24 cellular contexts compared by ENCODE assay signal in the genomic region with DNA sequence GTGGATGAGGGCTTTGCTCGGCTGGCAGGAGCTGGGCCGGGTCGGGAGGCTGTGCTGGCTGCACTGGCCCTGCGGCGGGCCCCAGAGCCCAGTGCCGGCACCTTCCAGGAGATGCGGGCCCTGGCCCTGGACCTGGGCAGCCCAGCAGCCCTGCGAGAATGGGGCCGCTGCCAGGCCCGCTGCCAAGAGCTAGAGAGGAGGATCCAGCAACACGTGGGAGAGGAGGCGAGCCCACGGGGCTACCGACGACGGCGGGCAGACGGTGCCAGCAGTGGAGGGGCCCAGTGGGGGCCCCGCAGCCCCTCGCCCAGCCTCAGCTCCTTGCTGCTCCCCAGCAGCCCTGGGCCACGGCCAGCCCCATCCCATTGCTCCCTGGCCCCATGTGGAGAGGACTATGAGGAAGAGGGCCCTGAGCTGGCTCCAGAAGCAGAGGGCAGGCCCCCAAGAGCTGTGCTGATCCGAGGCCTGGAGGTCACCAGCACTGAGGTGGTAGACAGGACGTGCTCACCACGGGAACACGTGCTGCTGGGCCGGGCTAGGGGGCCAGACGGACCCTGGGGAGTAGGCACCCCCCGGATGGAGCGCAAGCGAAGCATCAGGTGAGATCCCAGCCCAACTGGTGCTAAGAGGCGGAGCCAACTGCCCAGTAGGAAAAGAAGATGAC. TPM values are rescaled to one million over a fixed set of nuclear protein-coding genes. Genes with fewer than 3 reads are reported as not detected.
"Had no signal": no experiment of that assay in that cellular context is flagged by ENCODE, and none has a peak within 500 bp of the region (broad histone marks: within the 10 kb centered on the region; RNA-seq: fewer than 3 reads in every experiment).

No MANE protein-coding gene starts in this region.

- DNase-seq: effector CD8-positive, alpha-beta T cell; foreskin melanocyte; kidney; left cardiac atrium; left ventricle myocardium inferior; lower lobe of right lung; psoas muscle; retina; stimulated activated CD4-positive, alpha-beta T cell treated with anti-CD3 and anti-CD28 coated beads, Interleukin-2, amount 100 ng/mL, for 24 hours; stimulated activated CD4-positive, alpha-beta T cell treated with anti-CD3 and anti-CD28 coated beads, Interleukin-4, amount 100 ng/mL, for 4 hours; stimulated activated naive B cell treated with anti-CD40 and anti-IgM and Interleukin-4, amounts not matched to agents 10 μg/mL and 1 μg/mL and 100 μg/mL, for 72 hours; uterus had no signal

- H3K4me1 ChIP-seq: psoas muscle, uterus had no signal

- H3K4me2 ChIP-seq: hepatocyte had no signal

- H2AFZ ChIP-seq: hepatocyte had no signal

- H3K36me3 Mint-ChIP-seq: memory B cell; natural killer cell treated with Interleukin-12 subunit alpha and Interleukin-12 subunit beta and Interleukin-15 and Interleukin-18, amount 100 ng/mL, for 72 hours had no signal

- H3K4me1 Mint-ChIP-seq: mesothelial cell of epicardium had no signal

- H3K27ac ChIP-seq: coronary artery, hepatocyte, left ventricle myocardium inferior, lower lobe of right lung, psoas muscle, upper lobe of left lung, uterus had no signal

- H3K4me3 Mint-ChIP-seq: memory B cell; mesothelial cell of epicardium; natural killer cell treated with Interleukin-12 subunit alpha and Interleukin-12 subunit beta and Interleukin-15 and Interleukin-18, amount 100 ng/mL, for 72 hours; stimulated activated naive B cell treated with anti-CD40 and anti-IgM and Interleukin-4, amounts not matched to agents 10 μg/mL and 1 μg/mL and 100 μg/mL, for 72 hours had no signal

- H3K79me2 ChIP-seq: hepatocyte had no signal

- H3K36me3 ChIP-seq: uterus had no signal

- H3K4me3 ChIP-seq: coronary artery, hepatocyte, left ventricle myocardium inferior, lower lobe of right lung, psoas muscle, upper lobe of left lung, uterus had no signal

- H3K27ac Mint-ChIP-seq: memory B cell; mesothelial cell of epicardium; natural killer cell treated with Interleukin-12 subunit alpha and Interleukin-12 subunit beta and Interleukin-15 and Interleukin-18, amount 100 ng/mL, for 72 hours had no signal

- H3K9me3 ChIP-seq: left ventricle myocardium inferior, lower lobe of right lung, psoas muscle, upper lobe of left lung, uterus had no signal

- H3K9me3 Mint-ChIP-seq: memory B cell; mesothelial cell of epicardium; natural killer cell treated with Interleukin-12 subunit alpha and Interleukin-12 subunit beta and Interleukin-15 and Interleukin-18, amount 100 ng/mL, for 72 hours; stimulated activated naive B cell treated with anti-CD40 and anti-IgM and Interleukin-4, amounts not matched to agents 10 μg/mL and 1 μg/mL and 100 μg/mL, for 72 hours had no signal

- H3K27me3 ChIP-seq: hepatocyte, upper lobe of left lung, uterus had no signal

- ATAC-seq: left cardiac atrium; lower lobe of right lung; natural killer cell treated with Interleukin-12 subunit alpha and Interleukin-12 subunit beta and Interleukin-15 and Interleukin-18, amount 100 ng/mL, for 72 hours; psoas muscle; sciatic nerve; stimulated activated naive B cell treated with anti-CD40 and anti-IgM and Interleukin-4, amounts not matched to agents 10 μg/mL and 1 μg/mL and 100 μg/mL, for 72 hours had no signal

RNA-seq across cellular contexts. Expression of gene TMEM253, which starts 19.2 kb away (rescaled TPM):
- total RNA-seq: dermis microvascular lymphatic vessel endothelial cell; natural killer cell treated with Interleukin-12 subunit alpha and Interleukin-12 subunit beta and Interleukin-15 and Interleukin-18, amount 100 ng/mL, for 72 hours; skeletal muscle tissue had no signal

RNA-seq across cellular contexts. Expression of gene RNASE8, which starts 24.0 kb away (rescaled TPM):
- total RNA-seq: dermis microvascular lymphatic vessel endothelial cell; hepatocyte; kidney; left cardiac atrium; left ventricle myocardium inferior; lower lobe of right lung; mesothelial cell of epicardium; natural killer cell treated with Interleukin-12 subunit alpha and Interleukin-12 subunit beta and Interleukin-15 and Interleukin-18, amount 100 ng/mL, for 72 hours; omental fat pad; psoas muscle; sciatic nerve; skeletal muscle tissue; upper lobe of left lung; uterus had no signal
- polyA plus RNA-seq: esophagus, hepatocyte, psoas muscle, thymus had no signal

RNA-seq across cellular contexts. Expression of gene RNASE7, which starts 39.5 kb away (rescaled TPM):
- total RNA-seq: dermis microvascular lymphatic vessel endothelial cell; hepatocyte; kidney; left cardiac atrium; left ventricle myocardium inferior; lower lobe of right lung; natural killer cell treated with Interleukin-12 subunit alpha and Interleukin-12 subunit beta and Interleukin-15 and Interleukin-18, amount 100 ng/mL, for 72 hours; omental fat pad; sciatic nerve; skeletal muscle tissue; upper lobe of left lung; uterus had no signal
- polyA plus RNA-seq: hepatocyte had no signal
